Comparison of ENCODE assay signal across 1 cellular context in the genomic region with DNA sequence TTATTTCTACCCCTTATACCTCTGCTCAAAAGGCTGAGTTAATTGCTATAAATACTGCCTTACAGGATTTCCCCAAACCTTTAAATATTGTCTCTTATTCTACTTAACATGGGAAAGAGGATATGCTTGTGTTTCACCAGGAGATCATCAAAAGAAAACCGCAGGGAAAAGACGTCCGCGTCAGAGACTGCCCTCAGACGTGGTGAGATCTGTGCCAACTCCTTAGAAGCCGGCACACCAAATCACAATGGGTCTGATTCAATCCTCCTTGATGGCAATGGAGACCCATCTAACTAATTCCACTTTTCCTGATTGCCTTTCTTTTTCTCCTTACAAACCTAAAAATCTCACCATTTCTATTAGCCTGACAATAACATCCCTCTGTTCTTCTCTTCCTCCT.
TF ChIP-seq lines count a peak whose summit lies in the region.

No MANE protein-coding gene starts in this region.

TF ChIP-seq in GM23338, 12 proteins besides CTCF, POLR2A, EP300 and RAD21 (continued from another document):
- TF ChIP-seq, protein P1, sequence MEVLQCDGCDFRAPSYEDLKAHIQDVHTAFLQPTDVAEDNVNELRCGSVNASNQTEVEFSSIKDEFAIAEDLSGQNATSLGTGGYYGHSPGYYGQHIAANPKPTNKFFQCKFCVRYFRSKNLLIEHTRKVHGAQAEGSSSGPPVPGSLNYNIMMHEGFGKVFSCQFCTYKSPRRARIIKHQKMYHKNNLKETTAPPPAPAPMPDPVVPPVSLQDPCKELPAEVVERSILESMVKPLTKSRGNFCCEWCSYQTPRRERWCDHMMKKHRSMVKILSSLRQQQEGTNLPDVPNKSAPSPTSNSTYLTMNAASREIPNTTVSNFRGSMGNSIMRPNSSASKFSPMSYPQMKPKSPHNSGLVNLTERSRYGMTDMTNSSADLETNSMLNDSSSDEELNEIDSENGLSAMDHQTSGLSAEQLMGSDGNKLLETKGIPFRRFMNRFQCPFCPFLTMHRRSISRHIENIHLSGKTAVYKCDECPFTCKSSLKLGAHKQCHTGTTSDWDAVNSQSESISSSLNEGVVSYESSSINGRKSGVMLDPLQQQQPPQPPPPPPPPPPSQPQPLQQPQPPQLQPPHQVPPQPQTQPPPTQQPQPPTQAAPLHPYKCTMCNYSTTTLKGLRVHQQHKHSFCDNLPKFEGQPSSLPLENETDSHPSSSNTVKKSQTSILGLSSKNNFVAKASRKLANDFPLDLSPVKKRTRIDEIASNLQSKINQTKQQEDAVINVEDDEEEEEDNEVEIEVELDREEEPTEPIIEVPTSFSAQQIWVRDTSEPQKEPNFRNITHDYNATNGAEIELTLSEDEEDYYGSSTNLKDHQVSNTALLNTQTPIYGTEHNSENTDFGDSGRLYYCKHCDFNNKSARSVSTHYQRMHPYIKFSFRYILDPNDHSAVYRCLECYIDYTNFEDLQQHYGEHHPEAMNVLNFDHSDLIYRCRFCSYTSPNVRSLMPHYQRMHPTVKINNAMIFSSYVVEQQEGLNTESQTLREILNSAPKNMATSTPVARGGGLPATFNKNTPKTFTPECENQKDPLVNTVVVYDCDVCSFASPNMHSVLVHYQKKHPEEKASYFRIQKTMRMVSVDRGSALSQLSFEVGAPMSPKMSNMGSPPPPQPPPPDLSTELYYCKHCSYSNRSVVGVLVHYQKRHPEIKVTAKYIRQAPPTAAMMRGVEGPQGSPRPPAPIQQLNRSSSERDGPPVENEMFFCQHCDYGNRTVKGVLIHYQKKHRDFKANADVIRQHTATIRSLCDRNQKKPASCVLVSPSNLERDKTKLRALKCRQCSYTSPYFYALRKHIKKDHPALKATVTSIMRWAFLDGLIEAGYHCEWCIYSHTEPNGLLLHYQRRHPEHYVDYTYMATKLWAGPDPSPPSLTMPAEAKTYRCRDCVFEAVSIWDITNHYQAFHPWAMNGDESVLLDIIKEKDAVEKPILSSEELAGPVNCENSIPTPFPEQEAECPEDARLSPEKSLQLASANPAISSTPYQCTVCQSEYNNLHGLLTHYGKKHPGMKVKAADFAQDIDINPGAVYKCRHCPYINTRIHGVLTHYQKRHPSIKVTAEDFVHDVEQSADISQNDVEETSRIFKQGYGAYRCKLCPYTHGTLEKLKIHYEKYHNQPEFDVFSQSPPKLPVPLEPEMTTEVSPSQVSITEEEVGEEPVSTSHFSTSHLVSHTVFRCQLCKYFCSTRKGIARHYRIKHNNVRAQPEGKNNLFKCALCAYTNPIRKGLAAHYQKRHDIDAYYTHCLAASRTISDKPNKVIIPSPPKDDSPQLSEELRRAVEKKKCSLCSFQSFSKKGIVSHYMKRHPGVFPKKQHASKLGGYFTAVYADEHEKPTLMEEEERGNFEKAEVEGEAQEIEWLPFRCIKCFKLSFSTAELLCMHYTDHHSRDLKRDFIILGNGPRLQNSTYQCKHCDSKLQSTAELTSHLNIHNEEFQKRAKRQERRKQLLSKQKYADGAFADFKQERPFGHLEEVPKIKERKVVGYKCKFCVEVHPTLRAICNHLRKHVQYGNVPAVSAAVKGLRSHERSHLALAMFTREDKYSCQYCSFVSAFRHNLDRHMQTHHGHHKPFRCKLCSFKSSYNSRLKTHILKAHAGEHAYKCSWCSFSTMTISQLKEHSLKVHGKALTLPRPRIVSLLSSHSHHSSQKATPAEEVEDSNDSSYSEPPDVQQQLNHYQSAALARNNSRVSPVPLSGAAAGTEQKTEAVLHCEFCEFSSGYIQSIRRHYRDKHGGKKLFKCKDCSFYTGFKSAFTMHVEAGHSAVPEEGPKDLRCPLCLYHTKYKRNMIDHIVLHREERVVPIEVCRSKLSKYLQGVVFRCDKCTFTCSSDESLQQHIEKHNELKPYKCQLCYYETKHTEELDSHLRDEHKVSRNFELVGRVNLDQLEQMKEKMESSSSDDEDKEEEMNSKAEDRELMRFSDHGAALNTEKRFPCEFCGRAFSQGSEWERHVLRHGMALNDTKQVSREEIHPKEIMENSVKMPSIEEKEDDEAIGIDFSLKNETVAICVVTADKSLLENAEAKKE (CRISPR knock-in tag; IDR thresholded peaks at IDR 0.05): no peak
- no peak for TF ChIP-seq EZH2 (IDR thresholded peaks at IDR 0.05; ENCODE audit: low read depth, unreplicated experiment)
- TF ChIP-seq NANOG (IDR thresholded peaks at IDR 0.05; ENCODE audit: borderline replicate concordance): no peak
- no peak for TF ChIP-seq ZNF114 (CRISPR knock-in tag; IDR thresholded peaks at IDR 0.05)
- TF ChIP-seq, protein P2, sequence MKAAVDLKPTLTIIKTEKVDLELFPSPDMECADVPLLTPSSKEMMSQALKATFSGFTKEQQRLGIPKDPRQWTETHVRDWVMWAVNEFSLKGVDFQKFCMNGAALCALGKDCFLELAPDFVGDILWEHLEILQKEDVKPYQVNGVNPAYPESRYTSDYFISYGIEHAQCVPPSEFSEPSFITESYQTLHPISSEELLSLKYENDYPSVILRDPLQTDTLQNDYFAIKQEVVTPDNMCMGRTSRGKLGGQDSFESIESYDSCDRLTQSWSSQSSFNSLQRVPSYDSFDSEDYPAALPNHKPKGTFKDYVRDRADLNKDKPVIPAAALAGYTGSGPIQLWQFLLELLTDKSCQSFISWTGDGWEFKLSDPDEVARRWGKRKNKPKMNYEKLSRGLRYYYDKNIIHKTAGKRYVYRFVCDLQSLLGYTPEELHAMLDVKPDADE (IDR thresholded peaks at IDR 0.05): no peak
- no peak for TF ChIP-seq EZH2phosphoT487 (IDR thresholded peaks at IDR 0.05; ENCODE audit: unreplicated experiment)
- TF ChIP-seq JUNB (IDR thresholded peaks at IDR 0.05; ENCODE audit: unreplicated experiment): no peak
- TF ChIP-seq POLR2AphosphoS5 (IDR thresholded peaks at IDR 0.05; ENCODE audit: low read depth): no peak
TF ChIP-seq in GM23338: peak in this region for 0.
